Comparison of ENCODE assay signal across 12 cellular contexts in genomic region chr7:137772748-137773147, GRCh38.
A peak's percentile ranks its signal among the peaks of the same experiment; 100 is the strongest.
DNase-seq lines count a peak whose midpoint lies in the region; FAIRE-seq and TF ChIP-seq lines count a peak whose summit lies in the region.
"Had no signal": no experiment of that assay in that cellular context is flagged by ENCODE, and none has a peak within 500 bp of the region (broad histone marks: within the 10 kb centered on the region; RNA-seq: fewer than 3 reads in every experiment).

No MANE protein-coding gene starts in this region.

- H3K4me3 ChIP-seq in NB4 (ENCODE audit: low read depth, low read length) (no peak overlapping the region), endothelial cell of umbilical vein (replicated peaks in 1 of 3; ENCODE audit: insufficient read depth in 1 of 3, low read depth in 1 of 3, low read length in 3 of 3) (no peak overlapping the region)
- H3K4me3 ChIP-seq: colonic mucosa, tibial nerve had no signal

- peak; percentile 40 for DNase-seq in Caki2 (ENCODE audit: low read depth)
- peak; percentile 52 for DNase-seq in NB4 (ENCODE audit: low read depth)
- DNase-seq in endothelial cell of umbilical vein (ENCODE audit: low read depth, low spot score) = peak; percentile 88
- DNase-seq in occipital lobe (lab: John Stamatoyannopoulos, UW) = peak; percentile 28
- DNase-seq in stimulated activated CD4-positive, alpha-beta T cell treated with anti-CD3 and anti-CD28 coated beads, Interleukin-15, amount 100 ng/mL, for 24 hours = no peak
- no peak for DNase-seq in OCI-M1 (lab: John Stamatoyannopoulos, UW)
- no peak for DNase-seq in GOT3 (lab: John Stamatoyannopoulos, UW)
- DNase-seq in NCI-H1092 treated with DMSO at 0.1 percent for 48 hours (lab: John Stamatoyannopoulos, UW) = no peak
- DNase-seq: colonic mucosa, DMS79 treated with DMSO at 0.1 percent for 48 hours, NCI-H510A treated with DMSO at 0.1 percent for 48 hours had no signal

- no peak overlapping the region for H2AFZ ChIP-seq in endothelial cell of umbilical vein (ENCODE audit: low read depth, low read length)

- H3K79me2 ChIP-seq in endothelial cell of umbilical vein (ENCODE audit: control insufficient read depth, insufficient read depth, low read length) = no peaks in the 10 kb centered on the region

- intact Hi-C loops in endothelial cell of umbilical vein (cut with micrococcal nuclease) = no loop called here

- no peaks in the 10 kb centered on the region for H3K9me1 ChIP-seq in endothelial cell of umbilical vein (replicated peaks; ENCODE audit: control insufficient read depth, extremely low read depth, insufficient read depth, low read length)

- peak overlapping the region; percentile 11 for H3K4me2 ChIP-seq in endothelial cell of umbilical vein (ENCODE audit: insufficient read depth, low read length)

- BruUV-seq in endothelial cell of umbilical vein (replicated peaks; lab: Mats Ljungman, UMichigan) = no TSS peak

- CTCF ChIA-PET in endothelial cell of umbilical vein (lab: Charles Lee) = interaction anchor here (1.1 to 1.6 kb wide), 3 partner anchors 9 to 966 kb away, joined by 3 to 6 read pairs (median 4); no protein-coding TSS in a partner anchor

- H3K27me3 ChIP-seq in endothelial cell of umbilical vein (ENCODE audit: control insufficient read depth in 2 of 2, insufficient read depth in 2 of 2, low read length in 2 of 2) = no peaks in the 10 kb centered on the region
- H3K27me3 ChIP-seq: colonic mucosa, tibial nerve had no signal

- no peaks in the 10 kb centered on the region for H3K36me3 ChIP-seq in endothelial cell of umbilical vein (ENCODE audit: control insufficient read depth in 2 of 2, extremely low read depth in 1 of 2, insufficient read depth in 2 of 2, low read length in 2 of 2)
- H3K36me3 ChIP-seq: colonic mucosa, tibial nerve had no signal

- TF ChIP-seq POLR2A in NB4 (IDR thresholded peaks at IDR 0.05; ENCODE audit: extremely low read depth, insufficient read length) (no peak), endothelial cell of umbilical vein (IDR thresholded peaks at IDR 0.05; ENCODE audit: low read depth, low read length) (no peak)

- in situ Hi-C loops in Caki2 (cut with HindIII; ENCODE audit: low pct_unique_long_range_greater_than_20kb, low sequenced_read_pairs) = no loop called here

- H3K9ac ChIP-seq in endothelial cell of umbilical vein (replicated peaks; ENCODE audit: extremely low read depth, insufficient read depth, low read length) = no peak overlapping the region

- no peak for TF ChIP-seq CTCF in NB4 (IDR thresholded peaks at IDR 0.05; ENCODE audit: low read depth, low read length)
- no peak for TF ChIP-seq CTCF in endothelial cell of umbilical vein (IDR thresholded peaks at IDR 0.05; ENCODE audit: extremely low read depth in 1 of 2, insufficient read depth in 1 of 2, low read depth in 1 of 2, low read length in 2 of 2)

- FAIRE-seq in endothelial cell of umbilical vein (lab: Jason Lieb, UNC) = peak; percentile 67

- peak overlapping the region; percentile 2 for H3K27ac ChIP-seq in endothelial cell of umbilical vein (ENCODE audit: insufficient read depth, low read depth, low read length)
- H3K27ac ChIP-seq: colonic mucosa had no signal

- no peaks in the 10 kb centered on the region for H3K9me3 ChIP-seq in endothelial cell of umbilical vein (replicated peaks; ENCODE audit: control insufficient read depth, insufficient read depth, low read length)
- H3K9me3 ChIP-seq: colonic mucosa, tibial nerve had no signal

- no peaks in the 10 kb centered on the region for H4K20me1 ChIP-seq in endothelial cell of umbilical vein (replicated peaks; ENCODE audit: control insufficient read depth, extremely low read depth, insufficient read depth, low read length)

- peaks cover 10% of the 10 kb centered on the region for H3K4me1 ChIP-seq in endothelial cell of umbilical vein (ENCODE audit: control insufficient read depth, extremely low read depth, insufficient read depth, low read length)
- H3K4me1 ChIP-seq: colonic mucosa, tibial nerve had no signal

- POLR2A ChIA-PET in endothelial cell of umbilical vein (lab: Charles Lee) = no interaction called here

- dilution Hi-C loops in endothelial cell of umbilical vein (cut with MboI; ENCODE audit: extremely low pct_ligation_motif_present, low sequenced_read_pairs) = no loop called here

TF ChIP-seq in endothelial cell of umbilical vein, 7 proteins besides CTCF, POLR2A, EP300 and RAD21:
- TF ChIP-seq MAX (IDR thresholded peaks at IDR 0.05; ENCODE audit: insufficient read depth, insufficient read length) (no peak), EZH2 (IDR thresholded peaks at IDR 0.05; ENCODE audit: borderline replicate concordance, low read depth, low read length, severe bottlenecking) (no peak), FOS (IDR thresholded peaks at IDR 0.05; ENCODE audit: borderline replicate concordance, insufficient read depth, low read length) (peak; percentile 95), POLR2AphosphoS5 (IDR thresholded peaks at IDR 0.05; ENCODE audit: insufficient read depth, low read depth, low read length) (no peak), JUN (IDR thresholded peaks at IDR 0.05; ENCODE audit: borderline replicate concordance, insufficient read depth, insufficient read length, low read depth) (peak; percentile 77)

Comparison
In these comparisons a context has a peak if more than half of its experiments do, and no peak if none do; other contexts are left out.
1. DNase-seq: peak in Caki2 (single experiment), NB4 (single experiment), endothelial cell of umbilical vein (single experiment) and occipital lobe (single experiment); none in stimulated activated CD4-positive, alpha-beta T cell treated with anti-CD3 and anti-CD28 coated beads, Interleukin-15, amount 100 ng/mL, for 24 hours (single experiment), OCI-M1 (single experiment), GOT3 (single experiment) and NCI-H1092 treated with DMSO at 0.1 percent for 48 hours (single experiment).